In the genomic region with DNA sequence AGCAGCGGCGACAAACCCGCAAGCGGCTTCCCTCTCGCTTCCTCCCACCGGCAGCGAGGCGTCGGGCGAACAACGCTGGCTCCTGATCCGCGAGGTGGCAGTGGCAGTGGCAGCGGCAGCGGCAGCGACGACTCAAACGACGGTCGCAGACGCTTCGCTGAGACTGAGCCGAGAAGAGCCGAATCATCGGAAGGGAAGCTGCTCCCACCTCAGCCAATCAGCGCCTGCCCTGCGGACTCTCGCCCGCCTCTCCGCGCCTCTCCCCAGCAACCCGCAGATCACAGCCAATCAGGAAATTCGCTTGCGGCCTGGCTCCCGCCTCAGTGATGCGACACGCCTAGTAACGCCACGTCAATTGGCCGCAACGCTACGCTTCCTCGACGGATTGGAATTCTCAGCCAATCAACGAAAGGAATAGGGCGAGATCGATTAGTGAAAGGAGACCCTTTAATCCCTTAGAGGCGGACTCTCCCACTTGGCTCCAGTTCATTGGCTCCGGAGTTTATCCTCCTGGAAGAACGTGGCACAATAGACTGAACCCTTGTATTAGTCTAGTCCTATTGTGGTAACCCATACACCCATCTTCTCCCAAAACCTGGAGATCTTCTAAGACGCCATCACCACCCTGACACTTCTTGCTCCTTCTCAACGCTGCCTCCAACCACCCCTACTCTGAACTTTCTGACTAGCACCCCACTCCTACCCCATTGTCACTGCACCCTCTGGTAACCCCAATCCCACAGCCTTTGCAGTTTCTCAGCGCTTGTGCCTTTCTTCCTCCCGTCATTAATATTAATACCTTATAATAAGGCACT, we compare ENCODE assay signal across 1 cellular context.
TF ChIP-seq lines count a peak whose summit lies in the region.

A gene (minus strand): TSS at position 165 of the 815 bp plus-strand sequence. CDS start 272 bp downstream, outside the sequence.

TF ChIP-seq in GM12878, 131 proteins besides CTCF, POLR2A, EP300 and RAD21 (continued from another document and continues in another):
- TF ChIP-seq, protein P1, sequence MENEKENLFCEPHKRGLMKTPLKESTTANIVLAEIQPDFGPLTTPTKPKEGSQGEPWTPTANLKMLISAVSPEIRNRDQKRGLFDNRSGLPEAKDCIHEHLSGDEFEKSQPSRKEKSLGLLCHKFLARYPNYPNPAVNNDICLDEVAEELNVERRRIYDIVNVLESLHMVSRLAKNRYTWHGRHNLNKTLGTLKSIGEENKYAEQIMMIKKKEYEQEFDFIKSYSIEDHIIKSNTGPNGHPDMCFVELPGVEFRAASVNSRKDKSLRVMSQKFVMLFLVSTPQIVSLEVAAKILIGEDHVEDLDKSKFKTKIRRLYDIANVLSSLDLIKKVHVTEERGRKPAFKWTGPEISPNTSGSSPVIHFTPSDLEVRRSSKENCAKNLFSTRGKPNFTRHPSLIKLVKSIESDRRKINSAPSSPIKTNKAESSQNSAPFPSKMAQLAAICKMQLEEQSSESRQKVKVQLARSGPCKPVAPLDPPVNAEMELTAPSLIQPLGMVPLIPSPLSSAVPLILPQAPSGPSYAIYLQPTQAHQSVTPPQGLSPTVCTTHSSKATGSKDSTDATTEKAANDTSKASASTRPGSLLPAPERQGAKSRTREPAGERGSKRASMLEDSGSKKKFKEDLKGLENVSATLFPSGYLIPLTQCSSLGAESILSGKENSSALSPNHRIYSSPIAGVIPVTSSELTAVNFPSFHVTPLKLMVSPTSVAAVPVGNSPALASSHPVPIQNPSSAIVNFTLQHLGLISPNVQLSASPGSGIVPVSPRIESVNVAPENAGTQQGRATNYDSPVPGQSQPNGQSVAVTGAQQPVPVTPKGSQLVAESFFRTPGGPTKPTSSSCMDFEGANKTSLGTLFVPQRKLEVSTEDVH (IDR thresholded peaks at IDR 0.05; ENCODE audit: low read depth, partially characterized antibody): no peak
- no peak for TF ChIP-seq ETV6 (conservative IDR thresholded peaks at IDR 0.05 in 1 of 2, IDR thresholded peaks at IDR 0.05 in 1 of 2; ENCODE audit: borderline replicate concordance in 1 of 2, low read depth in 1 of 2)
- no peak for TF ChIP-seq LARP7 (IDR thresholded peaks at IDR 0.05)
- no peak; the same call in 1 of the 2 replicates for TF ChIP-seq ZBED1 (IDR thresholded peaks at IDR 0.05; ENCODE audit: borderline replicate concordance)
- TF ChIP-seq IKZF2 (IDR thresholded peaks at IDR 0.05): peak; percentile 37 to 39; a peak in 2 of 4 replicates
- TF ChIP-seq, protein P2, sequence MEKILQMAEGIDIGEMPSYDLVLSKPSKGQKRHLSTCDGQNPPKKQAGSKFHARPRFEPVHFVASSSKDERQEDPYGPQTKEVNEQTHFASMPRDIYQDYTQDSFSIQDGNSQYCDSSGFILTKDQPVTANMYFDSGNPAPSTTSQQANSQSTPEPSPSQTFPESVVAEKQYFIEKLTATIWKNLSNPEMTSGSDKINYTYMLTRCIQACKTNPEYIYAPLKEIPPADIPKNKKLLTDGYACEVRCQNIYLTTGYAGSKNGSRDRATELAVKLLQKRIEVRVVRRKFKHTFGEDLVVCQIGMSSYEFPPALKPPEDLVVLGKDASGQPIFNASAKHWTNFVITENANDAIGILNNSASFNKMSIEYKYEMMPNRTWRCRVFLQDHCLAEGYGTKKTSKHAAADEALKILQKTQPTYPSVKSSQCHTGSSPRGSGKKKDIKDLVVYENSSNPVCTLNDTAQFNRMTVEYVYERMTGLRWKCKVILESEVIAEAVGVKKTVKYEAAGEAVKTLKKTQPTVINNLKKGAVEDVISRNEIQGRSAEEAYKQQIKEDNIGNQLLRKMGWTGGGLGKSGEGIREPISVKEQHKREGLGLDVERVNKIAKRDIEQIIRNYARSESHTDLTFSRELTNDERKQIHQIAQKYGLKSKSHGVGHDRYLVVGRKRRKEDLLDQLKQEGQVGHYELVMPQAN (conservative IDR thresholded peaks at IDR 0.05): no peak
- no peak for TF ChIP-seq ZSCAN29 (IDR thresholded peaks at IDR 0.05)
- TF ChIP-seq, protein P3, sequence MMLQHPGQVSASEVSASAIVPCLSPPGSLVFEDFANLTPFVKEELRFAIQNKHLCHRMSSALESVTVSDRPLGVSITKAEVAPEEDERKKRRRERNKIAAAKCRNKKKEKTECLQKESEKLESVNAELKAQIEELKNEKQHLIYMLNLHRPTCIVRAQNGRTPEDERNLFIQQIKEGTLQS (IDR thresholded peaks at IDR 0.05; ENCODE audit: borderline replicate concordance, extremely low read depth, low read depth, low read length): no peak
- TF ChIP-seq CREB1 (IDR thresholded peaks at IDR 0.05; ENCODE audit: low read depth): peak; percentile 99
- TF ChIP-seq KDM1A (IDR thresholded peaks at IDR 0.05; ENCODE audit: borderline replicate concordance): no peak
- TF ChIP-seq, protein P4, sequence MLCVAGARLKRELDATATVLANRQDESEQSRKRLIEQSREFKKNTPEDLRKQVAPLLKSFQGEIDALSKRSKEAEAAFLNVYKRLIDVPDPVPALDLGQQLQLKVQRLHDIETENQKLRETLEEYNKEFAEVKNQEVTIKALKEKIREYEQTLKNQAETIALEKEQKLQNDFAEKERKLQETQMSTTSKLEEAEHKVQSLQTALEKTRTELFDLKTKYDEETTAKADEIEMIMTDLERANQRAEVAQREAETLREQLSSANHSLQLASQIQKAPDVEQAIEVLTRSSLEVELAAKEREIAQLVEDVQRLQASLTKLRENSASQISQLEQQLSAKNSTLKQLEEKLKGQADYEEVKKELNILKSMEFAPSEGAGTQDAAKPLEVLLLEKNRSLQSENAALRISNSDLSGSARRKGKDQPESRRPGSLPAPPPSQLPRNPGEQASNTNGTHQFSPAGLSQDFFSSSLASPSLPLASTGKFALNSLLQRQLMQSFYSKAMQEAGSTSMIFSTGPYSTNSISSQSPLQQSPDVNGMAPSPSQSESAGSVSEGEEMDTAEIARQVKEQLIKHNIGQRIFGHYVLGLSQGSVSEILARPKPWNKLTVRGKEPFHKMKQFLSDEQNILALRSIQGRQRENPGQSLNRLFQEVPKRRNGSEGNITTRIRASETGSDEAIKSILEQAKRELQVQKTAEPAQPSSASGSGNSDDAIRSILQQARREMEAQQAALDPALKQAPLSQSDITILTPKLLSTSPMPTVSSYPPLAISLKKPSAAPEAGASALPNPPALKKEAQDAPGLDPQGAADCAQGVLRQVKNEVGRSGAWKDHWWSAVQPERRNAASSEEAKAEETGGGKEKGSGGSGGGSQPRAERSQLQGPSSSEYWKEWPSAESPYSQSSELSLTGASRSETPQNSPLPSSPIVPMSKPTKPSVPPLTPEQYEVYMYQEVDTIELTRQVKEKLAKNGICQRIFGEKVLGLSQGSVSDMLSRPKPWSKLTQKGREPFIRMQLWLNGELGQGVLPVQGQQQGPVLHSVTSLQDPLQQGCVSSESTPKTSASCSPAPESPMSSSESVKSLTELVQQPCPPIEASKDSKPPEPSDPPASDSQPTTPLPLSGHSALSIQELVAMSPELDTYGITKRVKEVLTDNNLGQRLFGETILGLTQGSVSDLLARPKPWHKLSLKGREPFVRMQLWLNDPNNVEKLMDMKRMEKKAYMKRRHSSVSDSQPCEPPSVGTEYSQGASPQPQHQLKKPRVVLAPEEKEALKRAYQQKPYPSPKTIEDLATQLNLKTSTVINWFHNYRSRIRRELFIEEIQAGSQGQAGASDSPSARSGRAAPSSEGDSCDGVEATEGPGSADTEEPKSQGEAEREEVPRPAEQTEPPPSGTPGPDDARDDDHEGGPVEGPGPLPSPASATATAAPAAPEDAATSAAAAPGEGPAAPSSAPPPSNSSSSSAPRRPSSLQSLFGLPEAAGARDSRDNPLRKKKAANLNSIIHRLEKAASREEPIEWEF (IDR thresholded peaks at IDR 0.05; ENCODE audit: insufficient replicate concordance, low read depth, low read length): peak; percentile 64
- peak; percentile 38; the same call in 1 of the 2 replicates for TF ChIP-seq EED (IDR thresholded peaks at IDR 0.05; ENCODE audit: low read depth)
- no peak for TF ChIP-seq EGR1 (IDR thresholded peaks at IDR 0.05; ENCODE audit: borderline replicate concordance in 1 of 2, low read depth in 2 of 2, low read length in 2 of 2)
- TF ChIP-seq BRCA1 (IDR thresholded peaks at IDR 0.05; ENCODE audit: low read depth, low read length): no peak
- no peak for TF ChIP-seq NFXL1 (IDR thresholded peaks at IDR 0.05; ENCODE audit: borderline replicate concordance)
- peak; percentile 97 for TF ChIP-seq CHD2 (IDR thresholded peaks at IDR 0.05; ENCODE audit: borderline replicate concordance, low read depth, low read length)
- TF ChIP-seq BCL11A (IDR thresholded peaks at IDR 0.05; ENCODE audit: low read depth, low read length): no peak
- peak; percentile 73 for TF ChIP-seq HDGF (IDR thresholded peaks at IDR 0.05)
- 0 out of 2 replicates have a peak, but pooled peaks have one; percentile 7 for TF ChIP-seq SREBF2 (IDR thresholded peaks at IDR 0.05; ENCODE audit: low read length)
- no peak for TF ChIP-seq NR2C1 (IDR thresholded peaks at IDR 0.05)
- peak in 1 of 2 experiments; percentile 92; a peak in 1 of 4 replicates for TF ChIP-seq CEBPB (IDR thresholded peaks at IDR 0.05; ENCODE audit: borderline replicate concordance in 1 of 2, low read depth in 2 of 2, low read length in 2 of 2)
- no peak for TF ChIP-seq JUNB (IDR thresholded peaks at IDR 0.05)
- no peak for TF ChIP-seq MYC (IDR thresholded peaks at IDR 0.05; ENCODE audit: insufficient read depth, insufficient read length, insufficient replicate concordance, low read length, severe bottlenecking)
- peak; percentile 72; the same call in 1 of the 2 replicates for TF ChIP-seq NFYA (IDR thresholded peaks at IDR 0.05; ENCODE audit: borderline replicate concordance, low read depth, low read length)
- TF ChIP-seq, protein P5, sequence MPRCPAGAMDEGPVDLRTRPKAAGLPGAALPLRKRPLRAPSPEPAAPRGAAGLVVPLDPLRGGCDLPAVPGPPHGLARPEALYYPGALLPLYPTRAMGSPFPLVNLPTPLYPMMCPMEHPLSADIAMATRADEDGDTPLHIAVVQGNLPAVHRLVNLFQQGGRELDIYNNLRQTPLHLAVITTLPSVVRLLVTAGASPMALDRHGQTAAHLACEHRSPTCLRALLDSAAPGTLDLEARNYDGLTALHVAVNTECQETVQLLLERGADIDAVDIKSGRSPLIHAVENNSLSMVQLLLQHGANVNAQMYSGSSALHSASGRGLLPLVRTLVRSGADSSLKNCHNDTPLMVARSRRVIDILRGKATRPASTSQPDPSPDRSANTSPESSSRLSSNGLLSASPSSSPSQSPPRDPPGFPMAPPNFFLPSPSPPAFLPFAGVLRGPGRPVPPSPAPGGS (IDR thresholded peaks at IDR 0.05; ENCODE audit: borderline replicate concordance, insufficient read depth, low read depth, low read length, poor library complexity, severe bottlenecking): no peak
- TF ChIP-seq RFX5 (IDR thresholded peaks at IDR 0.05; ENCODE audit: low read depth, low read length): peak; percentile 100
- TF ChIP-seq, protein P6, sequence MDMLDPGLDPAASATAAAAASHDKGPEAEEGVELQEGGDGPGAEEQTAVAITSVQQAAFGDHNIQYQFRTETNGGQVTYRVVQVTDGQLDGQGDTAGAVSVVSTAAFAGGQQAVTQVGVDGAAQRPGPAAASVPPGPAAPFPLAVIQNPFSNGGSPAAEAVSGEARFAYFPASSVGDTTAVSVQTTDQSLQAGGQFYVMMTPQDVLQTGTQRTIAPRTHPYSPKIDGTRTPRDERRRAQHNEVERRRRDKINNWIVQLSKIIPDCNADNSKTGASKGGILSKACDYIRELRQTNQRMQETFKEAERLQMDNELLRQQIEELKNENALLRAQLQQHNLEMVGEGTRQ (IDR thresholded peaks at IDR 0.05; ENCODE audit: borderline replicate concordance, low read depth, low read length): no peak
- TF ChIP-seq ZNF274 (IDR thresholded peaks at IDR 0.05; ENCODE audit: insufficient read depth, insufficient read length): no peak
- TF ChIP-seq SMAD1 (IDR thresholded peaks at IDR 0.05; ENCODE audit: low read depth, partially characterized antibody): no peak
- TF ChIP-seq HCFC1 (IDR thresholded peaks at IDR 0.05; ENCODE audit: low read length): no peak
- TF ChIP-seq, protein P7, sequence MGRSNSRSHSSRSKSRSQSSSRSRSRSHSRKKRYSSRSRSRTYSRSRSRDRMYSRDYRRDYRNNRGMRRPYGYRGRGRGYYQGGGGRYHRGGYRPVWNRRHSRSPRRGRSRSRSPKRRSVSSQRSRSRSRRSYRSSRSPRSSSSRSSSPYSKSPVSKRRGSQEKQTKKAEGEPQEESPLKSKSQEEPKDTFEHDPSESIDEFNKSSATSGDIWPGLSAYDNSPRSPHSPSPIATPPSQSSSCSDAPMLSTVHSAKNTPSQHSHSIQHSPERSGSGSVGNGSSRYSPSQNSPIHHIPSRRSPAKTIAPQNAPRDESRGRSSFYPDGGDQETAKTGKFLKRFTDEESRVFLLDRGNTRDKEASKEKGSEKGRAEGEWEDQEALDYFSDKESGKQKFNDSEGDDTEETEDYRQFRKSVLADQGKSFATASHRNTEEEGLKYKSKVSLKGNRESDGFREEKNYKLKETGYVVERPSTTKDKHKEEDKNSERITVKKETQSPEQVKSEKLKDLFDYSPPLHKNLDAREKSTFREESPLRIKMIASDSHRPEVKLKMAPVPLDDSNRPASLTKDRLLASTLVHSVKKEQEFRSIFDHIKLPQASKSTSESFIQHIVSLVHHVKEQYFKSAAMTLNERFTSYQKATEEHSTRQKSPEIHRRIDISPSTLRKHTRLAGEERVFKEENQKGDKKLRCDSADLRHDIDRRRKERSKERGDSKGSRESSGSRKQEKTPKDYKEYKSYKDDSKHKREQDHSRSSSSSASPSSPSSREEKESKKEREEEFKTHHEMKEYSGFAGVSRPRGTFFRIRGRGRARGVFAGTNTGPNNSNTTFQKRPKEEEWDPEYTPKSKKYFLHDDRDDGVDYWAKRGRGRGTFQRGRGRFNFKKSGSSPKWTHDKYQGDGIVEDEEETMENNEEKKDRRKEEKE (IDR thresholded peaks at IDR 0.05): no peak
- no peak for TF ChIP-seq NR2F1 (conservative IDR thresholded peaks at IDR 0.05)
- no peak for TF ChIP-seq POU2F2 (IDR thresholded peaks at IDR 0.05; ENCODE audit: borderline replicate concordance, low read depth, low read length)
- TF ChIP-seq SUPT20H (IDR thresholded peaks at IDR 0.05; ENCODE audit: borderline replicate concordance, control insufficient read depth, low read depth, low read length): no peak
- TF ChIP-seq TAF1 (IDR thresholded peaks at IDR 0.05; ENCODE audit: borderline replicate concordance, low read depth, low read length): peak; percentile 50; the same call in 1 of the 2 replicates
- no peak for TF ChIP-seq KAT2A (conservative IDR thresholded peaks at IDR 0.05; ENCODE audit: control insufficient read depth, low read depth, low read length)
- TF ChIP-seq ZZZ3 (IDR thresholded peaks at IDR 0.05; ENCODE audit: control insufficient read depth, insufficient read length, low read depth): no peak
- no peak for TF ChIP-seq RELA (IDR thresholded peaks at IDR 0.05; ENCODE audit: borderline replicate concordance, partially characterized antibody)
- TF ChIP-seq MEF2B (IDR thresholded peaks at IDR 0.05; ENCODE audit: partially characterized antibody, poor library complexity, severe bottlenecking): no peak
- TF ChIP-seq, protein P8, sequence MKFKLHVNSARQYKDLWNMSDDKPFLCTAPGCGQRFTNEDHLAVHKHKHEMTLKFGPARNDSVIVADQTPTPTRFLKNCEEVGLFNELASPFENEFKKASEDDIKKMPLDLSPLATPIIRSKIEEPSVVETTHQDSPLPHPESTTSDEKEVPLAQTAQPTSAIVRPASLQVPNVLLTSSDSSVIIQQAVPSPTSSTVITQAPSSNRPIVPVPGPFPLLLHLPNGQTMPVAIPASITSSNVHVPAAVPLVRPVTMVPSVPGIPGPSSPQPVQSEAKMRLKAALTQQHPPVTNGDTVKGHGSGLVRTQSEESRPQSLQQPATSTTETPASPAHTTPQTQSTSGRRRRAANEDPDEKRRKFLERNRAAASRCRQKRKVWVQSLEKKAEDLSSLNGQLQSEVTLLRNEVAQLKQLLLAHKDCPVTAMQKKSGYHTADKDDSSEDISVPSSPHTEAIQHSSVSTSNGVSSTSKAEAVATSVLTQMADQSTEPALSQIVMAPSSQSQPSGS (IDR thresholded peaks at IDR 0.05; ENCODE audit: low read length): no peak
- TF ChIP-seq POLR2AphosphoS2 (IDR thresholded peaks at IDR 0.05; ENCODE audit: low read depth, low read length): peak; percentile 91
- no peak for TF ChIP-seq CHD4 (IDR thresholded peaks at IDR 0.05)
